In the genomic region with DNA sequence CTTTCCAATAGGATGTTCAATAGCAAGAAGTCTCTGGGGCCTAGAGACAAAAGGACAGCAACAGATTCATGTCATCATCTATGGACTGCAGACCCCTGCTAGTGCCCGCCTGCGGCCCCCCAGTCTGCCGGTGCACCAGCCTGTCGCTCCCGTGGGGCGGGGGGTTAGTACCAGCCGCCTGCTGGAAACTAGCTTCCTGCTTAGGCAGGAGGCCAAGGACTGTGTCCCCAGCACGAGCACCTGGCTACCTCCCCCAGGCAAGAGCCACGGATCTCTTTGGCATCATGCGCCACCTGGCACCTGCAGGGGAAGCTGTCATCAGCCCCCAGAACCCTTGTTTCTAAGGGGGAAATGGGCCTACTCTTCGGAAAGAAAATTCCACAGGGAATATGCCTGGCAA, we compare ENCODE assay signal across 14 cellular contexts.
DNase-seq lines count a peak whose midpoint lies in the region; ATAC-seq and TF ChIP-seq lines count a peak whose summit lies in the region.
"Had no signal": no experiment of that assay in that cellular context is flagged by ENCODE, and none has a peak within 500 bp of the region (broad histone marks: within the 10 kb centered on the region; RNA-seq: fewer than 3 reads in every experiment).

No MANE protein-coding gene starts in this region.

- peaks cover 12 to 43% (median 41%) of the 10 kb centered on the region in 4 donors for H3K36me3 ChIP-seq in stomach

- ATAC-seq in activated T-cell treated with anti-CD3 and anti-CD28 coated beads, Interleukin-2, amount 50 U/mL, for 72 hours (replicated peaks in 1 of 2) = no peak
- ATAC-seq in HG02884 (IDR thresholded peaks at IDR 0.05; ENCODE audit: unreplicated experiment) = no peak
- ATAC-seq: left colon had no signal

- intact Hi-C loops in stomach (cut with DNase I; ENCODE audit: low total_unique reads) = no loop called here

- H3K27me3 ChIP-seq in stomach = no peaks in the 10 kb centered on the region
- H3K27me3 ChIP-seq: thyroid gland had no signal

- 33 to 65% (median 46%) methylated on average over 7 to 11 of the region's 11 CpGs for WGBS in stomach, 5 donors

- TF ChIP-seq CTCF in stomach (IDR thresholded peaks at IDR 0.05) = no peak

- no peaks in the 10 kb centered on the region for H3K9me3 ChIP-seq in stomach
- H3K9me3 ChIP-seq: thyroid gland had no signal

- H3K9me3 Mint-ChIP-seq in activated T-cell treated with anti-CD3 and anti-CD28 coated beads, Interleukin-2, amount 50 U/mL, for 24 hours = no peaks in the 10 kb centered on the region
- no peaks in the 10 kb centered on the region for H3K9me3 Mint-ChIP-seq in activated T-cell treated with anti-CD3 and anti-CD28 coated beads, Interleukin-2, amount 50 U/mL, for 72 hours

- H3K4me1 Mint-ChIP-seq in activated T-cell treated with anti-CD3 and anti-CD28 coated beads, Interleukin-2, amount 50 U/mL, for 24 hours (ENCODE audit: low read depth) = peaks cover 26% of the 10 kb centered on the region
- H3K4me1 Mint-ChIP-seq in activated T-cell treated with anti-CD3 and anti-CD28 coated beads, Interleukin-2, amount 50 U/mL, for 72 hours (ENCODE audit: low read depth) = peaks cover 24% of the 10 kb centered on the region

- no peaks in the 10 kb centered on the region for H3K27me3 Mint-ChIP-seq in activated T-cell treated with anti-CD3 and anti-CD28 coated beads, Interleukin-2, amount 50 U/mL, for 24 hours
- no peaks in the 10 kb centered on the region for H3K27me3 Mint-ChIP-seq in activated T-cell treated with anti-CD3 and anti-CD28 coated beads, Interleukin-2, amount 50 U/mL, for 72 hours (ENCODE audit: low read depth)

- no peak overlapping the region for H3K4me3 Mint-ChIP-seq in activated T-cell treated with anti-CD3 and anti-CD28 coated beads, Interleukin-2, amount 50 U/mL, for 24 hours
- H3K4me3 Mint-ChIP-seq in activated T-cell treated with anti-CD3 and anti-CD28 coated beads, Interleukin-2, amount 50 U/mL, for 72 hours = no peak overlapping the region

- peaks cover 9 to 30% (median 20%) of the 10 kb centered on the region in 4 donors for H3K4me1 ChIP-seq in stomach

- no peak overlapping the region for H3K4me3 ChIP-seq in stomach
- H3K4me3 ChIP-seq: SK-N-MC, thyroid gland had no signal

- DNase-seq in activated T-cell treated with anti-CD3 and anti-CD28 coated beads, Interleukin-2, amount 50 U/mL, for 24 hours = no peak
- DNase-seq in activated T-cell treated with anti-CD3 and anti-CD28 coated beads, Interleukin-2, amount 50 U/mL, for 72 hours = no peak
- peak; percentile 88 for DNase-seq in NCI-H1105 treated with DMSO at 0.1 percent for 48 hours (lab: John Stamatoyannopoulos, UW)
- peak; percentile 64 for DNase-seq in cerebellar cortex (ENCODE audit: low spot score)
- DNase-seq in stomach = peak; percentile 35
- no peak for DNase-seq in NCI-H1048 (lab: John Stamatoyannopoulos, UW)
- no peak for DNase-seq in NCI-H774 (lab: John Stamatoyannopoulos, UW)
- DNase-seq: activated CD8-positive, alpha-beta memory T cell treated with anti-CD3 and anti-CD28 coated beads for 24 hours; activated gamma-delta T cell; left colon; NCI-H1930 had no signal

- H3K36me3 Mint-ChIP-seq in activated T-cell treated with anti-CD3 and anti-CD28 coated beads, Interleukin-2, amount 50 U/mL, for 24 hours (ENCODE audit: low read depth) = peaks cover 65% of the 10 kb centered on the region
- peaks cover 8 to 10% of the 10 kb centered on the region in 2 donors for H3K36me3 Mint-ChIP-seq in activated T-cell treated with anti-CD3 and anti-CD28 coated beads, Interleukin-2, amount 50 U/mL, for 72 hours (ENCODE audit: insufficient read depth in 2 of 2)

- peak overlapping the region in 4 of 5 donors; percentile 39 to 76 (median 66) for H3K27ac ChIP-seq in stomach
- H3K27ac ChIP-seq: thyroid gland had no signal

- TF ChIP-seq POLR2A in stomach (IDR thresholded peaks at IDR 0.05) = no peak

- peak overlapping the region; percentile 20 for H3K27ac Mint-ChIP-seq in activated T-cell treated with anti-CD3 and anti-CD28 coated beads, Interleukin-2, amount 50 U/mL, for 24 hours
- H3K27ac Mint-ChIP-seq in activated T-cell treated with anti-CD3 and anti-CD28 coated beads, Interleukin-2, amount 50 U/mL, for 72 hours = no peak overlapping the region

- TF ChIP-seq EP300 in stomach (IDR thresholded peaks at IDR 0.05) = no peak

Comparison
In these comparisons a context has a peak if more than half of its experiments do, and no peak if none do; other contexts are left out.
1. DNase-seq: peak in NCI-H1105 treated with DMSO at 0.1 percent for 48 hours (single experiment), cerebellar cortex (single experiment) and stomach (single experiment); none in activated T-cell treated with anti-CD3 and anti-CD28 coated beads, Interleukin-2, amount 50 U/mL, for 24 hours (single experiment), activated T-cell treated with anti-CD3 and anti-CD28 coated beads, Interleukin-2, amount 50 U/mL, for 72 hours (0 of 2), NCI-H1048 (single experiment) and NCI-H774 (single experiment).